In the genomic region with DNA sequence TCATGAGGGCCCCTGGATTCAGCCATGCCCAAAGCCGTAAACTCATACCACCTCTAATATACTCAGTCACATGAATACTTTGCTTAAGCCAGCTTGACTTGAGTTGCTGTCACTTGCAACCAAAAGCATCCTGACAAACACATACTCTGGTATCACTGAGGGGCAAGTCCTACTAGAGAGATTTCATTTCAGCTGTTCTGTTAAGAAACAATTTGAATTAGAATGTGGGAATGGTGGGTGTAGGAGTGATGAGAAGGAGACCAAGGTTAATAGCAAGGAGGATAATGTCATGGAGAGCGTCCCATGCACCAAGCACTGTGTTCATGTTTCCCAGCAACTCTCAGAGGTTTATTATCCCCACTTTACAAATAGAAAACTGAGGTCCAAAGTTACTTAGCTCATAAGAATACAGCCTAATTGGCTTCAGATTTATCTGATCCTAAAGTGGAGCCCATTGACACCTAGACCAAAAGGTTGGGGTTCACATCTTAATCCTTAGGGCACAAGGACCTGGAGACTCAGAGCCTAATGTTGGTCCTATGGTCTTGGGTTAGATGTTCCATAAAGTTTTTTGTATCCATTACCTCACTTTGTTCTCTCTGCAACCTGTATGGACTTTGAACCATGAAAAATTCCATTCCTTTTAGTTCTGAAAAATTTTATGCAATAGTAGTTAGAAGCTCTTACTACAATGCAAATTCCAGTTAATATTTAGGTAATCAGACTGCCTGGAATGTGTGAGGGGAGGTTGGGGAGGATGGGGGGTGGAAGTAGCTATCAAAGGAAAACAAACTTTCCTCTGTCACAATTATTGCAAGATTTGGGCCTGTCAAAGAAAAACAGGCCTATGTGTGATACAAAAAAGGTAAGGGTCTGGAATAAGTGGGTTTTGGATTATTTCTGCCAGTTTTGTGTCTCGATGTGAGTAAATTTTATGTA, we compare ENCODE assay signal across 16 cellular contexts.
DNase-seq lines count a peak whose midpoint lies in the region; ATAC-seq and TF ChIP-seq lines count a peak whose summit lies in the region.
"Had no signal": no experiment of that assay in that cellular context is flagged by ENCODE, and none has a peak within 500 bp of the region (broad histone marks: within the 10 kb centered on the region; RNA-seq: fewer than 3 reads in every experiment).

No MANE protein-coding gene starts in this region.

- peaks cover 15% of the 10 kb centered on the region for H3K36me3 Mint-ChIP-seq in Caco-2 (ENCODE audit: insufficient read depth, unreplicated experiment)
- H3K36me3 Mint-ChIP-seq: CD8-positive, alpha-beta memory T cell had no signal

- TF ChIP-seq EP300 in sigmoid colon (IDR thresholded peaks at IDR 0.05): no peak

- DNase-seq in Caco-2 (peak; percentile 66 to 80), HuH-7.5 (ENCODE audit: low spot score) (peak; percentile 39), kidney glomerular epithelial cell (lab: John Stamatoyannopoulos, UW) (peak; percentile 68), right lobe of liver (no peak), sigmoid colon (no peak), NOMO-1 treated with dmso at 0.1 percent for 144 hours (lab: John Stamatoyannopoulos, UW; ENCODE audit: unreplicated experiment) (no peak), NCI-H226 (no peak), GM13976 (ENCODE audit: low spot score) (no peak)
- DNase-seq: AML-193; CD8-positive, alpha-beta memory T cell; DMS153; DMS79 treated with DMSO at 0.1 percent for 48 hours; EL; GOT3; H9 had no signal

- POLR2A ChIA-PET in Caco-2 (lab: Charles Lee): interaction anchor here (0.6 kb wide), 1 partner anchor 435 kb away, joined by 4 read pairs; no protein-coding TSS in a partner anchor

- H3K4me3 Mint-ChIP-seq in Caco-2 (ENCODE audit: unreplicated experiment): peak overlapping the region; percentile 55
- H3K4me3 Mint-ChIP-seq: CD8-positive, alpha-beta memory T cell; H9 had no signal

- H3K27ac ChIP-seq in right lobe of liver: peak overlapping the region; percentile 33 to 75 (median 75)
- no peak overlapping the region for H3K27ac ChIP-seq in sigmoid colon
- H3K27ac ChIP-seq: BLaER1 had no signal

- no peaks in the 10 kb centered on the region for H3K36me3 ChIP-seq in Caco-2 (ENCODE audit: control insufficient read depth, insufficient read depth, low read length)
- H3K36me3 ChIP-seq in right lobe of liver: no peaks in the 10 kb centered on the region
- H3K36me3 ChIP-seq in sigmoid colon: no peaks in the 10 kb centered on the region
- H3K36me3 ChIP-seq: BLaER1 had no signal

- H3K9me3 Mint-ChIP-seq in Caco-2 (ENCODE audit: unreplicated experiment): peaks cover 21% of the 10 kb centered on the region
- H3K9me3 Mint-ChIP-seq: H9 had no signal

- TF ChIP-seq CTCF in Caco-2 (IDR thresholded peaks at IDR 0.05; ENCODE audit: insufficient read depth in 1 of 2, low read depth in 1 of 2, low read length in 1 of 2, severe bottlenecking in 1 of 2, unreplicated experiment in 1 of 2) (no peak), right lobe of liver (IDR thresholded peaks at IDR 0.05) (no peak), sigmoid colon (IDR thresholded peaks at IDR 0.05) (no peak), GM13976 (IDR thresholded peaks at IDR 0.05; ENCODE audit: borderline replicate concordance, control extremely low read depth, extremely low read depth, insufficient read depth, missing control alignments) (no peak)

- peak; percentile 18 for TF ChIP-seq POLR2A in right lobe of liver (IDR thresholded peaks at IDR 0.05)
- TF ChIP-seq POLR2A in sigmoid colon (IDR thresholded peaks at IDR 0.05): no peak

- H3K4me1 Mint-ChIP-seq in Caco-2 (ENCODE audit: low read depth, unreplicated experiment): peaks cover 64% of the 10 kb centered on the region
- H3K4me1 Mint-ChIP-seq: CD8-positive, alpha-beta memory T cell had no signal

- peaks cover 4% of the 10 kb centered on the region; the same call in 1 of the 2 replicates for H3K9me3 ChIP-seq in Caco-2
- H3K9me3 ChIP-seq in right lobe of liver: no peaks in the 10 kb centered on the region
- no peaks in the 10 kb centered on the region for H3K9me3 ChIP-seq in sigmoid colon
- H3K9me3 ChIP-seq: BLaER1 had no signal

- intact Hi-C loops in Caco-2 (cut with micrococcal nuclease; ENCODE audit: unreplicated experiment): loop anchor here (2.0 kb wide), 1 partner anchor 406 kb away; no protein-coding TSS in a partner anchor
- intact Hi-C loops in right lobe of liver (cut with DNase I): no loop called here
- intact Hi-C loops in sigmoid colon (cut with DNase I): no loop called here

- in situ Hi-C loops in GM13976 (cut with MboI; ENCODE audit: low sequenced_read_pairs, unreplicated experiment): no loop called here

- H3K27me3 Mint-ChIP-seq in Caco-2 (ENCODE audit: insufficient read depth, unreplicated experiment): no peaks in the 10 kb centered on the region

- peak overlapping the region; percentile 85 for H3K27ac Mint-ChIP-seq in Caco-2 (ENCODE audit: unreplicated experiment)
- H3K27ac Mint-ChIP-seq: CD8-positive, alpha-beta memory T cell had no signal

- no TSS peak for BruUV-seq in Caco-2 (replicated peaks; lab: Mats Ljungman, UMichigan)

- H3K27me3 ChIP-seq in Caco-2 (replicated peaks; ENCODE audit: control insufficient read depth, insufficient read depth, low read length) (no peaks in the 10 kb centered on the region), right lobe of liver (no peaks in the 10 kb centered on the region), sigmoid colon (peaks cover 0 to 1% (median 0%) of the 10 kb centered on the region in 3 donors)
- H3K27me3 ChIP-seq: BLaER1 had no signal

- H3K4me3 ChIP-seq in Caco-2 (ENCODE audit: low read depth, low read length) (no peak overlapping the region), right lobe of liver (no peak overlapping the region), sigmoid colon (no peak overlapping the region)
- H3K4me3 ChIP-seq: BLaER1 had no signal

- CTCF ChIA-PET in Caco-2 (lab: Charles Lee): interaction anchor here (0.7 to 1.1 kb wide), 4 partner anchors 12 to 1173 kb away, joined by 3 to 5 read pairs (median 4); no protein-coding TSS in a partner anchor

- WGBS in right lobe of liver (ENCODE audit: insufficient coverage, low coverage, low lambda C conversion rate, missing lambda C conversion rate): 52% methylated on average over 3 of the region's 3 CpGs
- 59 to 95% methylated on average over 3 of the region's 3 CpGs for WGBS in sigmoid colon, 2 donors

- peaks cover 66% of the 10 kb centered on the region for H3K4me1 ChIP-seq in Caco-2
- H3K4me1 ChIP-seq in right lobe of liver: peaks cover 0 to 32% (median 15%) of the 10 kb centered on the region in 4 donors
- peaks cover 0 to 13% (median 7%) of the 10 kb centered on the region in 4 donors for H3K4me1 ChIP-seq in sigmoid colon
- H3K4me1 ChIP-seq: BLaER1 had no signal

- peak; percentile 19 to 79 (median 62) for ATAC-seq in right lobe of liver

Comparison
In these comparisons a context has a peak if more than half of its experiments do, and no peak if none do; other contexts are left out.
1. DNase-seq: peak in Caco-2 (2 of 2), HuH-7.5 (single experiment) and kidney glomerular epithelial cell (single experiment); none in right lobe of liver (0 of 3), sigmoid colon (single experiment), NOMO-1 treated with dmso at 0.1 percent for 144 hours (single experiment), NCI-H226 (single experiment) and GM13976 (single experiment).
2. H3K27ac ChIP-seq: peak in right lobe of liver (3 of 3); none in sigmoid colon (0 of 4).